Comparison of ENCODE assay signal across 8 cellular contexts in genomic region chr9:21465859-21466518, GRCh38. TPM values are rescaled to one million over a fixed set of nuclear protein-coding genes. Genes with fewer than 3 reads are reported as not detected.
A peak's percentile ranks its signal among the peaks of the same experiment; 100 is the strongest.
DNase-seq lines count a peak whose midpoint lies in the region; ATAC-seq and TF ChIP-seq lines count a peak whose summit lies in the region.

No MANE protein-coding gene starts in this region.

- peak; percentile 81 for TF ChIP-seq RAD21 in Ishikawa (IDR thresholded peaks at IDR 0.05; ENCODE audit: low read depth)

- TF ChIP-seq EP300 in Ishikawa (IDR thresholded peaks at IDR 0.05; ENCODE audit: borderline replicate concordance): no peak

- no peak overlapping the region for H3K27ac Mint-ChIP-seq in activated T-helper 1 cell treated with anti-CD3 and anti-CD28 coated beads, Interleukin-12 subunit alpha, Interleukin-12 subunit beta, Interleukin-2, Interleukin-4 antibody, amounts not matched to agents 30 ng/mL and 10 ng/mL and 1 ng/mL, durations not matched to agents 14 hours and 24 hours and 36 hours
- H3K27ac Mint-ChIP-seq in activated CD4-positive, alpha-beta memory T cell treated with anti-CD3 and anti-CD28 coated beads for 36 hours: no peak overlapping the region

- CTCF ChIA-PET in activated CD4-positive, alpha-beta memory T cell treated with anti-CD3 and anti-CD28 coated beads for 36 hours (lab: Charles Lee): interaction anchor here (0.6 to 5.3 kb wide), 34 partner anchors 11 to 676 kb away, joined by 3 to 56 read pairs (median 4); no protein-coding TSS in a partner anchor

- H3K4me3 Mint-ChIP-seq in activated T-helper 1 cell treated with anti-CD3 and anti-CD28 coated beads, Interleukin-12 subunit alpha, Interleukin-12 subunit beta, Interleukin-2, Interleukin-4 antibody, amounts not matched to agents 30 ng/mL and 10 ng/mL and 1 ng/mL, durations not matched to agents 14 hours and 24 hours and 36 hours: no peak overlapping the region
- H3K4me3 Mint-ChIP-seq in activated CD4-positive, alpha-beta memory T cell treated with anti-CD3 and anti-CD28 coated beads for 36 hours: no peak overlapping the region

- H3K4me3 ChIP-seq in tibial artery: no peak overlapping the region

- ATAC-seq in GM18868 (IDR thresholded peaks at IDR 0.05; ENCODE audit: unreplicated experiment) (peak; percentile 78), HG03039 (IDR thresholded peaks at IDR 0.05; ENCODE audit: unreplicated experiment) (no peak)

- no peaks in the 10 kb centered on the region for H3K4me1 ChIP-seq in tibial artery

- no peaks in the 10 kb centered on the region for H3K9me3 Mint-ChIP-seq in activated T-helper 1 cell treated with anti-CD3 and anti-CD28 coated beads, Interleukin-12 subunit alpha, Interleukin-12 subunit beta, Interleukin-2, Interleukin-4 antibody, amounts not matched to agents 30 ng/mL and 10 ng/mL and 1 ng/mL, durations not matched to agents 14 hours and 24 hours and 36 hours
- peaks cover 17% of the 10 kb centered on the region for H3K9me3 Mint-ChIP-seq in activated CD4-positive, alpha-beta memory T cell treated with anti-CD3 and anti-CD28 coated beads for 36 hours

- DNase-seq in DMS114 treated with DMSO at 0.1 percent for 48 hours (lab: John Stamatoyannopoulos, UW; ENCODE audit: unreplicated experiment) (peak; percentile 24), iPS-NIHi11 (ENCODE audit: low spot score) (peak; percentile 73), tibial artery (no peak)
- DNase-seq in activated T-helper 1 cell treated with anti-CD3 and anti-CD28 coated beads, Interleukin-12 subunit alpha, Interleukin-12 subunit beta, Interleukin-2, Interleukin-4 antibody, amounts not matched to agents 30 ng/mL and 10 ng/mL and 1 ng/mL, durations not matched to agents 14 hours and 24 hours and 36 hours (ENCODE audit: low spot score): peak; percentile 10
- no peak for DNase-seq in activated CD4-positive, alpha-beta memory T cell treated with anti-CD3 and anti-CD28 coated beads for 36 hours

- POLR2A ChIA-PET in activated CD4-positive, alpha-beta memory T cell treated with anti-CD3 and anti-CD28 coated beads for 36 hours (lab: Charles Lee): no interaction called here

- no peaks in the 10 kb centered on the region for H3K36me3 Mint-ChIP-seq in activated T-helper 1 cell treated with anti-CD3 and anti-CD28 coated beads, Interleukin-12 subunit alpha, Interleukin-12 subunit beta, Interleukin-2, Interleukin-4 antibody, amounts not matched to agents 30 ng/mL and 10 ng/mL and 1 ng/mL, durations not matched to agents 14 hours and 24 hours and 36 hours (ENCODE audit: low read depth)
- no peaks in the 10 kb centered on the region for H3K36me3 Mint-ChIP-seq in activated CD4-positive, alpha-beta memory T cell treated with anti-CD3 and anti-CD28 coated beads for 36 hours

- H3K27me3 Mint-ChIP-seq in activated T-helper 1 cell treated with anti-CD3 and anti-CD28 coated beads, Interleukin-12 subunit alpha, Interleukin-12 subunit beta, Interleukin-2, Interleukin-4 antibody, amounts not matched to agents 30 ng/mL and 10 ng/mL and 1 ng/mL, durations not matched to agents 14 hours and 24 hours and 36 hours (ENCODE audit: insufficient read depth): peaks cover 34% of the 10 kb centered on the region
- peaks cover 4% of the 10 kb centered on the region for H3K27me3 Mint-ChIP-seq in activated CD4-positive, alpha-beta memory T cell treated with anti-CD3 and anti-CD28 coated beads for 36 hours

- H3K27me3 ChIP-seq in tibial artery: no peaks in the 10 kb centered on the region

- TF ChIP-seq CTCF in tibial artery (IDR thresholded peaks at IDR 0.05): peak; percentile 28 to 45

- intact Hi-C loops in activated T-helper 1 cell treated with anti-CD3 and anti-CD28 coated beads, Interleukin-12 subunit alpha, Interleukin-12 subunit beta, Interleukin-2, Interleukin-4 antibody, amounts not matched to agents 30 ng/mL and 10 ng/mL and 1 ng/mL, durations not matched to agents 14 hours and 24 hours and 36 hours (cut with micrococcal nuclease): loop anchor here (1.0 to 10.0 kb wide), 4 partner anchors 93 to 649 kb away; no protein-coding TSS in a partner anchor
- intact Hi-C loops in tibial artery (cut with DNase I; ENCODE audit: low total_unique reads): no loop called here
- intact Hi-C loops in activated CD4-positive, alpha-beta memory T cell treated with anti-CD3 and anti-CD28 coated beads for 36 hours (cut with micrococcal nuclease): loop anchor here (1.0 to 5.0 kb wide), 3 partner anchors 214 to 323 kb away; no protein-coding TSS in a partner anchor

- H3K36me3 ChIP-seq in tibial artery: no peaks in the 10 kb centered on the region

- H3K9me3 ChIP-seq in tibial artery: peaks cover 0 to 3% (median 3%) of the 10 kb centered on the region in 3 donors

- H3K27ac ChIP-seq in tibial artery: no peak overlapping the region

- no peaks in the 10 kb centered on the region for H3K4me1 Mint-ChIP-seq in activated T-helper 1 cell treated with anti-CD3 and anti-CD28 coated beads, Interleukin-12 subunit alpha, Interleukin-12 subunit beta, Interleukin-2, Interleukin-4 antibody, amounts not matched to agents 30 ng/mL and 10 ng/mL and 1 ng/mL, durations not matched to agents 14 hours and 24 hours and 36 hours (ENCODE audit: low read depth)
- H3K4me1 Mint-ChIP-seq in activated CD4-positive, alpha-beta memory T cell treated with anti-CD3 and anti-CD28 coated beads for 36 hours (ENCODE audit: low read depth): no peaks in the 10 kb centered on the region

TF ChIP-seq in Ishikawa, 13 proteins besides CTCF, POLR2A, EP300 and RAD21:
- TF ChIP-seq, protein P1, sequence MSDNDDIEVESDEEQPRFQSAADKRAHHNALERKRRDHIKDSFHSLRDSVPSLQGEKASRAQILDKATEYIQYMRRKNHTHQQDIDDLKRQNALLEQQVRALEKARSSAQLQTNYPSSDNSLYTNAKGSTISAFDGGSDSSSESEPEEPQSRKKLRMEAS (IDR thresholded peaks at IDR 0.05): no peak
- TF ChIP-seq TEAD4 (IDR thresholded peaks at IDR 0.05): peak; percentile 74

RNA-seq across cellular contexts. Expression of gene IFNE, which starts 16.1 kb away (rescaled TPM):
- not detected in 2 replicates for total RNA-seq in activated T-helper 1 cell treated with anti-CD3 and anti-CD28 coated beads, Interleukin-12 subunit alpha, Interleukin-12 subunit beta, Interleukin-2, Interleukin-4 antibody, amounts not matched to agents 30 ng/mL and 10 ng/mL and 1 ng/mL, durations not matched to agents 14 hours and 24 hours and 36 hours
- total RNA-seq in activated CD4-positive, alpha-beta memory T cell treated with anti-CD3 and anti-CD28 coated beads for 36 hours: not detected

RNA-seq across cellular contexts. Expression of gene IFNA1, which starts 25.8 kb away (rescaled TPM):
- total RNA-seq in activated T-helper 1 cell treated with anti-CD3 and anti-CD28 coated beads, Interleukin-12 subunit alpha, Interleukin-12 subunit beta, Interleukin-2, Interleukin-4 antibody, amounts not matched to agents 30 ng/mL and 10 ng/mL and 1 ng/mL, durations not matched to agents 14 hours and 24 hours and 36 hours: not detected in 2 replicates
- not detected for total RNA-seq in activated CD4-positive, alpha-beta memory T cell treated with anti-CD3 and anti-CD28 coated beads for 36 hours

RNA-seq across cellular contexts. Expression of gene IFNA8, which starts 57.1 kb away (rescaled TPM):
- not detected in 2 replicates for total RNA-seq in activated T-helper 1 cell treated with anti-CD3 and anti-CD28 coated beads, Interleukin-12 subunit alpha, Interleukin-12 subunit beta, Interleukin-2, Interleukin-4 antibody, amounts not matched to agents 30 ng/mL and 10 ng/mL and 1 ng/mL, durations not matched to agents 14 hours and 24 hours and 36 hours
- not detected for total RNA-seq in activated CD4-positive, alpha-beta memory T cell treated with anti-CD3 and anti-CD28 coated beads for 36 hours

Comparison
In these comparisons a context has a peak if more than half of its experiments do, and no peak if none do; other contexts are left out.
1. DNase-seq: peak in DMS114 treated with DMSO at 0.1 percent for 48 hours (single experiment), activated T-helper 1 cell treated with anti-CD3 and anti-CD28 coated beads, Interleukin-12 subunit alpha, Interleukin-12 subunit beta, Interleukin-2, Interleukin-4 antibody, amounts not matched to agents 30 ng/mL and 10 ng/mL and 1 ng/mL, durations not matched to agents 14 hours and 24 hours and 36 hours (single experiment) and iPS-NIHi11 (single experiment); none in tibial artery (0 of 2) and activated CD4-positive, alpha-beta memory T cell treated with anti-CD3 and anti-CD28 coated beads for 36 hours (single experiment).